In the genomic region with DNA sequence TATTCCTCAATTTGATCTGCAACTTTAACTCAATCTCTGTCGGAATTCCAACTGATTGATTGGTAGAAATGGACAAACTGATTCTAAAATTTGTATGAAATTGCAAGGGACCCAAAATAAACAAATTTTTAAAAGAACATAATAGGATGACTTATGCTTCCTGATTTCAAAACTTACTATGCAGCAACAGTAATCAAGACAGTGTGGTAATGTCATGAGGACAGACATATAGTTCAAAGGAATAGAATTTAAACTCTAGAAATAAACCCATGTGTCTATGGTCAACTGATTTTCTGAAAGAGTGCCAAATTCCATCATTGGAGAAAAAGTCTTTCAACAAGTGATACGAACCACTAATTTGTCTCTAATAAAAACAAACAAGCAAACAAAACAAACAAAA, we compare ENCODE assay signal across 22 cellular contexts.
DNase-seq lines count a peak whose midpoint lies in the region; ATAC-seq, FAIRE-seq and TF ChIP-seq lines count a peak whose summit lies in the region.
"Had no signal": no experiment of that assay in that cellular context is flagged by ENCODE, and none has a peak within 500 bp of the region (broad histone marks: within the 10 kb centered on the region; RNA-seq: fewer than 3 reads in every experiment).

No MANE protein-coding gene starts in this region.

- H3K4me1 ChIP-seq in SK-N-SH (ENCODE audit: control insufficient read depth in 1 of 2, insufficient read depth in 2 of 2, low read depth in 1 of 2, low read length in 1 of 2): no peaks in the 10 kb centered on the region

- no peaks in the 10 kb centered on the region for H3F3A ChIP-seq in SK-N-SH (replicated peaks; ENCODE audit: insufficient read depth)

- H3K27ac ChIP-seq in SK-N-SH (ENCODE audit: low read depth in 2 of 2, low read length in 1 of 2): no peak overlapping the region
- H3K27ac ChIP-seq: SK-N-MC had no signal

- DNase-seq in SK-N-SH (no peak), cardiac fibroblast (ENCODE audit: low read depth in 2 of 2) (peak; percentile 35 to 77), fibroblast of mammary gland (ENCODE audit: low read depth) (peak; percentile 52), skeletal muscle cell (ENCODE audit: low read depth) (peak; percentile 6), COR-L47 (lab: John Stamatoyannopoulos, UW) (no peak), GM12891 (ENCODE audit: insufficient read length, low spot score) (no peak)
- DNase-seq: DMS79 treated with DMSO at 0.1 percent for 48 hours, GOT3, KBM-7, NCI-H1048, NCI-H1417 treated with DMSO at 0.1 percent for 48 hours, NCI-H187, NCI-H446, NCI-H526, PC-3, RPMI8226, SHP77 had no signal

- POLR2A ChIA-PET in SK-N-SH (lab: Yijun Ruan, JAX): no interaction called here

- H3K4me2 ChIP-seq in SK-N-SH: no peak overlapping the region

- TF ChIP-seq CTCF in SK-N-SH (IDR thresholded peaks at IDR 0.05) (no peak), cardiac fibroblast (IDR thresholded peaks at IDR 0.05; ENCODE audit: low read depth, low read length) (no peak), fibroblast of mammary gland (conservative IDR thresholded peaks at IDR 0.05; ENCODE audit: control insufficient read depth, insufficient read depth, low read depth, low read length) (no peak)

- H3K9me3 ChIP-seq in SK-N-SH: no peaks in the 10 kb centered on the region

- no peak for TF ChIP-seq RAD21 in SK-N-SH (IDR thresholded peaks at IDR 0.05; ENCODE audit: low read length)

- H3K36me3 ChIP-seq in SK-N-SH (replicated peaks in 1 of 2; ENCODE audit: control insufficient read depth in 1 of 2, insufficient read depth in 2 of 2, low read length in 1 of 2): peaks cover 0 to 4% of the 10 kb centered on the region in 2 experiments

- H3K9me2 ChIP-seq in SK-N-SH: no peaks in the 10 kb centered on the region

- no peak for TF ChIP-seq POLR2A in GM12891 (IDR thresholded peaks at IDR 0.05; ENCODE audit: low read depth, low read length)

- peak overlapping the region; percentile 85; the same call in 1 of the 2 replicates for H2AFZ ChIP-seq in SK-N-SH (ENCODE audit: low read depth)

- no peak overlapping the region for H3K4me3 ChIP-seq in SK-N-SH (ENCODE audit: low read depth in 2 of 2, low read length in 1 of 2)
- no peak overlapping the region for H3K4me3 ChIP-seq in cardiac fibroblast (replicated peaks in 1 of 2; ENCODE audit: low read depth in 2 of 2, low read length in 2 of 2)
- no peak overlapping the region for H3K4me3 ChIP-seq in fibroblast of mammary gland (ENCODE audit: control insufficient read depth, low read depth, low read length)
- no peak overlapping the region for H3K4me3 ChIP-seq in skeletal muscle cell (ENCODE audit: low read depth, low read length)
- H3K4me3 ChIP-seq: GM12878, SK-N-MC had no signal

- CTCF ChIA-PET in SK-N-SH (lab: Yijun Ruan, JAX): no interaction called here

- no peaks in the 10 kb centered on the region for H4K20me1 ChIP-seq in SK-N-SH (ENCODE audit: insufficient read depth)

- H3K79me2 ChIP-seq in SK-N-SH (ENCODE audit: insufficient read depth): no peaks in the 10 kb centered on the region

- WGBS in SK-N-SH (ENCODE audit: low lambda C conversion rate): 61% methylated on average over 2 of the region's 2 CpGs

- no peak for FAIRE-seq in GM12891 (lab: Jason Lieb, UNC)
- FAIRE-seq: GM12878 had no signal

- H3K9ac ChIP-seq in SK-N-SH: no peak overlapping the region

- no peak for TF ChIP-seq EP300 in SK-N-SH (IDR thresholded peaks at IDR 0.05; ENCODE audit: borderline replicate concordance in 1 of 2, low read depth in 1 of 2, low read length in 1 of 2)

- no peaks in the 10 kb centered on the region for H3K27me3 ChIP-seq in SK-N-SH (ENCODE audit: insufficient read depth)

- ATAC-seq in SK-N-SH treated with all-trans-retinoic acid at 6 μM for 48 hours (no peak), GM18861 (IDR thresholded peaks at IDR 0.05; ENCODE audit: unreplicated experiment) (no peak)
- ATAC-seq: GM12878, HCT116, PC-3 had no signal

TF ChIP-seq in SK-N-SH, 30 proteins besides CTCF, POLR2A, EP300 and RAD21 (continues in another document):
- TF ChIP-seq MAX (IDR thresholded peaks at IDR 0.05; ENCODE audit: low read depth) (no peak), POLR2AphosphoS5 (IDR thresholded peaks at IDR 0.05; ENCODE audit: low read depth, low read length) (no peak), FOXJ3 (CRISPR knock-in tag; IDR thresholded peaks at IDR 0.05) (no peak), SIN3A (IDR thresholded peaks at IDR 0.05; ENCODE audit: borderline replicate concordance, low read depth, low read length) (no peak), SMC3 (IDR thresholded peaks at IDR 0.05; ENCODE audit: low read depth, low read length) (no peak), CHD2 (IDR thresholded peaks at IDR 0.05; ENCODE audit: low read length, partially characterized antibody) (no peak), GATA2 (CRISPR knock-in tag; IDR thresholded peaks at IDR 0.05) (no peak), NFIC (IDR thresholded peaks at IDR 0.05; ENCODE audit: borderline replicate concordance) (no peak)
- TF ChIP-seq, protein P1, sequence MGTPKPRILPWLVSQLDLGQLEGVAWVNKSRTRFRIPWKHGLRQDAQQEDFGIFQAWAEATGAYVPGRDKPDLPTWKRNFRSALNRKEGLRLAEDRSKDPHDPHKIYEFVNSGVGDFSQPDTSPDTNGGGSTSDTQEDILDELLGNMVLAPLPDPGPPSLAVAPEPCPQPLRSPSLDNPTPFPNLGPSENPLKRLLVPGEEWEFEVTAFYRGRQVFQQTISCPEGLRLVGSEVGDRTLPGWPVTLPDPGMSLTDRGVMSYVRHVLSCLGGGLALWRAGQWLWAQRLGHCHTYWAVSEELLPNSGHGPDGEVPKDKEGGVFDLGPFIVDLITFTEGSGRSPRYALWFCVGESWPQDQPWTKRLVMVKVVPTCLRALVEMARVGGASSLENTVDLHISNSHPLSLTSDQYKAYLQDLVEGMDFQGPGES (IDR thresholded peaks at IDR 0.05; ENCODE audit: low read depth, low read length): no peak

TF ChIP-seq in SK-N-SH treated with all-trans-retinoic acid at 6 μM for 48 hours, 23 proteins besides CTCF, POLR2A, EP300 and RAD21:
- TF ChIP-seq ISL1 (CRISPR knock-in tag; IDR thresholded peaks at IDR 0.05) (no peak), RARB (CRISPR knock-in tag; IDR thresholded peaks at IDR 0.05) (no peak), PPARA (CRISPR knock-in tag; IDR thresholded peaks at IDR 0.05; ENCODE audit: borderline replicate concordance) (no peak), TCF4 (CRISPR knock-in tag; IDR thresholded peaks at IDR 0.05; ENCODE audit: borderline replicate concordance) (no peak)

TF ChIP-seq in GM12891, 5 proteins besides CTCF, POLR2A, EP300 and RAD21:
- TF ChIP-seq POU2F2 (IDR thresholded peaks at IDR 0.05; ENCODE audit: low read depth, low read length): no peak
- no peak for TF ChIP-seq SPI1 (IDR thresholded peaks at IDR 0.05; ENCODE audit: low read depth, low read length)
- TF ChIP-seq PAX5 (IDR thresholded peaks at IDR 0.05; ENCODE audit: insufficient read depth, low read length, severe bottlenecking): no peak
TF ChIP-seq in GM12891: peak in this region for 0.

Comparison
In these comparisons a context has a peak if more than half of its experiments do, and no peak if none do; other contexts are left out.
1. DNase-seq: peak in cardiac fibroblast (2 of 2), fibroblast of mammary gland (single experiment) and skeletal muscle cell (single experiment); none in SK-N-SH (single experiment), COR-L47 (single experiment) and GM12891 (single experiment).